Comparison of ENCODE assay signal across 21 cellular contexts in the genomic region with DNA sequence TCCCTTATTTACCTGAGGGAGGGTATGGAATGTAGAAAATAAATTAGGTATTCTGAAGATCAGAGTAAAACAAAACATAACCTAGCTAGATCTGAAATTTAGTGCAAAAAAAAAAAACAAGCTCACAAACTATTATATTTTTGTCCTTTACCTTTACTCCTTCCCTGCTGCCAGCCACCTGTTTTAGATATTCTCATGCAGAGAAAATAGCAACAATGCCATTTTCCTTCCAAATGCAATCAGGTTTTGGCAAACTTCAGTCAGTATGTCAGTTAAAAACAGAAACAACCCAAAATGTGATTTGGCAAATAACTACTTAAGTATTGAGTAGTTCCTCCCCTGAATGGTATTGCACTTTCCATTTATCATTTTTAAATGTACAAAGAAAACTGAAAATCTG.
"Had no signal": no experiment of that assay in that cellular context is flagged by ENCODE, and none has a peak within 500 bp of the region (broad histone marks: within the 10 kb centered on the region; RNA-seq: fewer than 3 reads in every experiment).

No MANE protein-coding gene starts in this region.

- H3K4me2 ChIP-seq: SK-N-SH had no signal

- H3K9me3 Mint-ChIP-seq: T-cell had no signal

- H3K27ac Mint-ChIP-seq: T-cell had no signal

- DNase-seq: KBM-7; MV-4-11; NCI-H1048; NCI-H1105; NCI-H1417; NCI-H1436 treated with DMSO at 0.1 percent for 48 hours; NCI-H1694; NCI-H187 treated with DMSO at 0.1 percent for 48 hours; NCI-H2029 treated with DMSO at 0.1 percent for 48 hours; NCI-H2227 treated with DMSO at 0.1 percent for 48 hours; NCI-H524; NCI-H526 treated with DMSO at 0.1 percent for 48 hours; NCI-H748 treated with DMSO at 0.1 percent for 48 hours; NK-92 treated with Interleukin-12 subunit alpha and Interleukin-12 subunit beta, amount 100 ng/mL, for 24 hours; PC-3; SHP77; SK-N-SH; SW 1271; T-cell had no signal

- ATAC-seq: Panc1, PC-3, T-cell had no signal

- H3K27ac ChIP-seq: RWPE1 had no signal

- H3K27me3 Mint-ChIP-seq: T-cell had no signal

- H3K9me3 ChIP-seq: SK-N-SH had no signal

- H3K4me3 Mint-ChIP-seq: T-cell had no signal

- H3K36me3 Mint-ChIP-seq: T-cell had no signal
